In the genomic region with DNA sequence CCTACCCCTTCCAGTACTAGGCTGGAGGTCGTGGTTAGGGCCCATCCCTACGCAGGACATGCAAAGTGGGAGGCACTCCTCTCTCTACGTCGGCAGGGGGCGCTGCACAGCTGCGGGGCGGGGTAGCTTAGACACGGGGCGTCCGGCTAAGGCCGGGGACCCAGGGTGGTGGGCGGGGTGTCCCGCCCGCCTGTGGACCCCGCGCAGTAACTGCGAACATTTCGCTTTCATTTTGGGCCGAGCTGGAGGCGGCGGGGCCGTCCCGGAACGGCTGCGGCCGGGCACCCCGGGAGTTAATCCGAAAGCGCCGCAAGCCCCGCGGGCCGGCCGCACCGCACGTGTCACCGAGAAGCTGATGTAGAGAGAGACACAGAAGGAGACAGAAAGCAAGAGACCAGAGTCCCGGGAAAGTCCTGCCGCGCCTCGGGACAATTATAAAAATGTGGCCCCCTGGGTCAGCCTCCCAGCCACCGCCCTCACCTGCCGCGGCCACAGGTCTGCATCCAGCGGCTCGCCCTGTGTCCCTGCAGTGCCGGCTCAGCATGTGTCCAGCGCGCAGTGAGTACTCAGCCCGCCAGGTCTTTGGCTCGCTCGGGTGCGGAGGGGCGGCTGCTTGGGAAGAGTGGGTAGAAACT, we compare ENCODE assay signal across 8 cellular contexts. TPM values are rescaled to one million over a fixed set of nuclear protein-coding genes. Genes with fewer than 3 reads are reported as not detected.
DNase-seq lines count a peak whose midpoint lies in the region; FAIRE-seq and TF ChIP-seq lines count a peak whose summit lies in the region.

TSS of gene IL12A (plus strand) at position 219 of the 635 bp plus-strand sequence.

- peaks cover 27% of the 10 kb centered on the region for H3K36me3 Mint-ChIP-seq in T-helper 2 cell treated with Interferon-gamma antibody and Interleukin-4, amounts not matched to agents 5 μg/mL and 100 μg/mL, for 36 hours (ENCODE audit: low read depth)

- H3K9ac ChIP-seq in iPS-15b (ENCODE audit: low read depth, low read length) (peak within 1 kb of the TSS; percentile 49), skeletal muscle tissue (ENCODE audit: low read depth in 1 of 3, low read length in 3 of 3) (peak within 1 kb of the TSS; percentile 53 to 68 (median 65))

- peak within 1 kb of the TSS; percentile 89 for H3K4me3 Mint-ChIP-seq in T-helper 2 cell treated with Interferon-gamma antibody and Interleukin-4, amounts not matched to agents 5 μg/mL and 100 μg/mL, for 36 hours

- TF ChIP-seq CTCF in LNCaP clone FGC (IDR thresholded peaks at IDR 0.05; ENCODE audit: control insufficient read depth, extremely low read depth, insufficient read depth) = peak; percentile 92
- TF ChIP-seq CTCF in astrocyte of the spinal cord (IDR thresholded peaks at IDR 0.05; ENCODE audit: low read depth, low read length) = peak; percentile 96

- peak within 1 kb of the TSS; percentile 56 for H3K4me3 ChIP-seq in LNCaP clone FGC (ENCODE audit: low read depth, low read length)
- H3K4me3 ChIP-seq in astrocyte of the spinal cord (ENCODE audit: low read depth, low read length) = peak within 1 kb of the TSS; percentile 58
- peak within 1 kb of the TSS; percentile 42 for H3K4me3 ChIP-seq in iPS-15b (ENCODE audit: low read depth, low read length)
- peak within 1 kb of the TSS; percentile 68 to 75 (median 71) for H3K4me3 ChIP-seq in skeletal muscle tissue (ENCODE audit: low read length in 3 of 3)

- TF ChIP-seq POLR2A in GM10847 (IDR thresholded peaks at IDR 0.05; ENCODE audit: extremely low read depth, insufficient read length) (peak; percentile 37), H54 (IDR thresholded peaks at IDR 0.05; ENCODE audit: low read depth, low read length) (no peak)

- peaks cover 5% of the 10 kb centered on the region for H3K9me3 Mint-ChIP-seq in T-helper 2 cell treated with Interferon-gamma antibody and Interleukin-4, amounts not matched to agents 5 μg/mL and 100 μg/mL, for 36 hours

- in situ Hi-C loops in astrocyte of the spinal cord (cut with HindIII; ENCODE audit: low sequenced_read_pairs) = no loop called here

- no peak within 1 kb of the TSS for H3K27ac ChIP-seq in skeletal muscle tissue (ENCODE audit: low read depth, low read length)

- no peaks in the 10 kb centered on the region for H3K36me3 ChIP-seq in iPS-15b (ENCODE audit: control insufficient read depth, insufficient read depth, low read length)
- no peaks in the 10 kb centered on the region for H3K36me3 ChIP-seq in skeletal muscle tissue (ENCODE audit: control insufficient read depth in 3 of 3, insufficient read depth in 3 of 3, low read length in 3 of 3)

- peaks cover 25% of the 10 kb centered on the region for H3K4me1 Mint-ChIP-seq in T-helper 2 cell treated with Interferon-gamma antibody and Interleukin-4, amounts not matched to agents 5 μg/mL and 100 μg/mL, for 36 hours (ENCODE audit: low read depth)

- FAIRE-seq in H54 (lab: Jason Lieb, UNC) = peak; percentile 67

- H3K9me3 ChIP-seq in iPS-15b (ENCODE audit: control insufficient read depth, insufficient read depth, low read length) (no peaks in the 10 kb centered on the region), skeletal muscle tissue (ENCODE audit: control insufficient read depth in 3 of 3, low read length in 3 of 3) (peaks cover 0 to 4% (median 0%) of the 10 kb centered on the region in 3 donors)

- DNase-seq in H54 (ENCODE audit: insufficient read length, low spot score) (peak; percentile 65), LNCaP clone FGC (ENCODE audit: low read depth) (no peak), astrocyte of the spinal cord (ENCODE audit: low read depth, low spot score) (peak; percentile 73), NCI-H2029 treated with DMSO at 0.1 percent for 48 hours (lab: John Stamatoyannopoulos, UW) (no peak)
- peak; percentile 85 for DNase-seq in T-helper 2 cell treated with Interferon-gamma antibody and Interleukin-4, amounts not matched to agents 5 μg/mL and 100 μg/mL, for 36 hours (ENCODE audit: low spot score)

- peaks cover 13% of the 10 kb centered on the region for H3K27me3 Mint-ChIP-seq in T-helper 2 cell treated with Interferon-gamma antibody and Interleukin-4, amounts not matched to agents 5 μg/mL and 100 μg/mL, for 36 hours (ENCODE audit: low read depth)

- peak within 1 kb of the TSS; percentile 56 for H3K27ac Mint-ChIP-seq in T-helper 2 cell treated with Interferon-gamma antibody and Interleukin-4, amounts not matched to agents 5 μg/mL and 100 μg/mL, for 36 hours

- H3K4me1 ChIP-seq in iPS-15b (ENCODE audit: control insufficient read depth, insufficient read depth, low read length) (peaks cover 4% of the 10 kb centered on the region), skeletal muscle tissue (ENCODE audit: control insufficient read depth in 3 of 3, insufficient read depth in 3 of 3, low read length in 3 of 3) (peaks cover 2 to 9% (median 4%) of the 10 kb centered on the region in 3 donors)

- H3K27me3 ChIP-seq in iPS-15b (ENCODE audit: control insufficient read depth, insufficient read depth, low read length) (no peaks in the 10 kb centered on the region), skeletal muscle tissue (ENCODE audit: control insufficient read depth in 3 of 3, insufficient read depth in 3 of 3, low read length in 3 of 3) (no peaks in the 10 kb centered on the region)

RNA-seq across cellular contexts. Expression of gene IL12A, which starts in this region (rescaled TPM):
- 0.52 TPM for total RNA-seq in skeletal muscle tissue

Comparison
In these comparisons a context has a peak if more than half of its experiments do, and no peak if none do; other contexts are left out.
1. DNase-seq: peak in H54 (single experiment), T-helper 2 cell treated with Interferon-gamma antibody and Interleukin-4, amounts not matched to agents 5 μg/mL and 100 μg/mL, for 36 hours (single experiment) and astrocyte of the spinal cord (single experiment); none in LNCaP clone FGC (single experiment) and NCI-H2029 treated with DMSO at 0.1 percent for 48 hours (single experiment).
2. Peak in every context shown above with its lines, with median percentiles within 50 percentile points of each other: H3K4me3 ChIP-seq.